ENCODE assay signal across 7 cellular contexts in the genomic region with DNA sequence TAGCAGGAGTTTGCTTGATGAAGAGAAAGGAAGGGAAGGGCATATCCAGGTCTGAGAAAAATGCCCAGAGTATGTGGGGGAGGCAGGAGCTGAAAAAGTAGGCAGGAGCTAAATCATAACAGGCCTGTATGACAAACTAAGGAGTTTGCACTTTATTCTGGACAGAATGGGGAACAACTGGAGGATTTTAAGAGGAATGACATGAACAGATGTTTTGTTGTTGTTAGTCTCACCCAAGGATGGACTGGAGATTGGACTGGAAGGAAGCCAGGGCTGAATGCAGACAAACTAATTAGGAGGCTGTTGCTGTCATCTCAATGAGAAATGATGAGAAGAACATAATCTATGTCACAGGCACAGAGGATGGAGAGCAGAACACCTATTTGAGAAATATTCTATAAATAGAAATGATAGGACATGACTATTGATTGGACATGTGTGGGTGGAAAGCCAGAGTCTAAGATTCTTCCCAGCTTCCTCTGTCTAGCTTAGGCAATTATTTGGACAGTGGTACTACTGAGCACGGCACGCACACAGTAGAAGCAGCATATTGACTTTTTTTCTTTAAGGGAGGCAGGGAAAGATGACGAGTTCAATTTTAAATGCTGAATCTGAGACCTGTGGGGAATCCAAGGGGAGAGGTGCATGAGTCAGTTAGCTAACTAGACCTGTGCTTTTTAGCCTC. TPM values are rescaled to one million over a fixed set of nuclear protein-coding genes. Genes with fewer than 3 reads are reported as not detected.
A peak's percentile ranks its signal among the peaks of the same experiment; 100 is the strongest.
DNase-seq lines count a peak whose midpoint lies in the region; ATAC-seq, FAIRE-seq and TF ChIP-seq lines count a peak whose summit lies in the region.

No MANE protein-coding gene starts in this region.

- peaks cover 2% of the 10 kb centered on the region for H3K4me1 ChIP-seq in mesendoderm (ENCODE audit: control insufficient read depth, low read depth, low read length)
- H3K4me1 ChIP-seq in upper lobe of right lung, result peaks cover 37% of the 10 kb centered on the region

- intact Hi-C loops in upper lobe of right lung (cut with DNase I), result no loop called here

- H3K4me2 ChIP-seq in mesendoderm (ENCODE audit: low read length), result peak overlapping the region; percentile 71

- peak overlapping the region; percentile 99 for H3K27ac Mint-ChIP-seq in central memory CD8-positive, alpha-beta T cell (ENCODE audit: low read depth)

- no peaks in the 10 kb centered on the region for H3K9me3 Mint-ChIP-seq in central memory CD8-positive, alpha-beta T cell

- H3K23ac ChIP-seq in mesendoderm (ENCODE audit: low read length), result no peak overlapping the region

- peak overlapping the region; percentile 88 for H3K9ac ChIP-seq in mesendoderm (ENCODE audit: low read length)

- no peaks in the 10 kb centered on the region for H3K27me3 ChIP-seq in mesendoderm (ENCODE audit: insufficient read depth, low read length, poor library complexity)
- no peaks in the 10 kb centered on the region for H3K27me3 ChIP-seq in upper lobe of right lung

- TF ChIP-seq CTCF in upper lobe of right lung (IDR thresholded peaks at IDR 0.05), result no peak

- no peak overlapping the region for H2BK5ac ChIP-seq in mesendoderm (ENCODE audit: low read length)

- peak overlapping the region; percentile 68 for H3K56ac ChIP-seq in mesendoderm (ENCODE audit: low read length)

- H3K36me3 Mint-ChIP-seq in central memory CD8-positive, alpha-beta T cell (ENCODE audit: insufficient read depth), result peaks cover 15% of the 10 kb centered on the region

- no peaks in the 10 kb centered on the region for H3K9me3 ChIP-seq in upper lobe of right lung

- ATAC-seq in central memory CD8-positive, alpha-beta T cell (replicated peaks; ENCODE audit: extremely low read depth, poor library complexity, severe bottlenecking), result no peak
- no peak for ATAC-seq in upper lobe of right lung

- WGBS in mesendoderm (ENCODE audit: extremely low coverage, insufficient coverage, low lambda C conversion rate), result no CpG with 5 or more reads among the region's 3 CpGs

- TF ChIP-seq POLR2A in H54 (IDR thresholded peaks at IDR 0.05; ENCODE audit: low read depth, low read length), result no peak

- no peak overlapping the region for H2BK120ac ChIP-seq in mesendoderm (ENCODE audit: low read depth, low read length)

- peaks cover 3% of the 10 kb centered on the region for H3K79me1 ChIP-seq in mesendoderm (ENCODE audit: low read length)

- H3K79me2 ChIP-seq in mesendoderm (ENCODE audit: control insufficient read depth, insufficient read depth, low read length), result peaks cover 31% of the 10 kb centered on the region

- FAIRE-seq in H54 (lab: Jason Lieb, UNC), result no peak

- DNase-seq in GM03348 (ENCODE audit: low spot score) (peak; percentile 50), NCI-H1694 treated with DMSO at 0.1 percent for 48 hours (lab: John Stamatoyannopoulos, UW) (peak; percentile 18), mesendoderm (no peak), upper lobe of right lung (no peak), H54 (ENCODE audit: insufficient read length, low spot score) (no peak)
- DNase-seq in central memory CD8-positive, alpha-beta T cell (ENCODE audit: low spot score in 2 of 2), result no peak
- DNase-seq in stimulated activated CD4-positive, alpha-beta T cell treated with anti-CD3 and anti-CD28 coated beads, Interleukin-1b, Interleukin-23, amount 100 ng/mL, for 48 hours, result no peak

- peak overlapping the region; percentile 99 for H3K4me3 Mint-ChIP-seq in central memory CD8-positive, alpha-beta T cell

- H4K5ac ChIP-seq in mesendoderm (ENCODE audit: low read length), result no peak overlapping the region

- no peaks in the 10 kb centered on the region for H3K36me3 ChIP-seq in mesendoderm (ENCODE audit: control insufficient read depth, insufficient read depth, low read length)
- H3K36me3 ChIP-seq in upper lobe of right lung, result no peaks in the 10 kb centered on the region

- H2AK5ac ChIP-seq in mesendoderm (ENCODE audit: low read length), result peak overlapping the region; percentile 37

- H3K4ac ChIP-seq in mesendoderm (ENCODE audit: low read depth, low read length), result peak overlapping the region; percentile 7

- H3K27ac ChIP-seq in mesendoderm (ENCODE audit: low read depth, low read length) (no peak overlapping the region), upper lobe of right lung (peak overlapping the region; percentile 95)

- no peaks in the 10 kb centered on the region for H3K27me3 Mint-ChIP-seq in central memory CD8-positive, alpha-beta T cell

- no peak overlapping the region for H3K18ac ChIP-seq in mesendoderm (ENCODE audit: low read length)

- no peak overlapping the region for H2BK15ac ChIP-seq in mesendoderm (replicated peaks; ENCODE audit: low read depth)

- H3K4me1 Mint-ChIP-seq in central memory CD8-positive, alpha-beta T cell, result peaks cover 49% of the 10 kb centered on the region

- H3K4me3 ChIP-seq in mesendoderm (ENCODE audit: low read length) (peak overlapping the region; percentile 67), upper lobe of right lung (peak overlapping the region; percentile 74)

- H4K8ac ChIP-seq in mesendoderm (ENCODE audit: low read depth, low read length), result no peak overlapping the region

RNA-seq across cellular contexts. Expression of a gene that starts 1.1 kb away (rescaled TPM):
- polyA plus RNA-seq in mesendoderm (2013, experiment 1 of 2), result 72.2 TPM
- 73.5 TPM for polyA plus RNA-seq in mesendoderm (2013, experiment 2 of 2)
- total RNA-seq in upper lobe of right lung, result 64.2 TPM

RNA-seq across cellular contexts. Expression of a gene that starts 50.0 kb away (rescaled TPM):
- 150 TPM for polyA plus RNA-seq in mesendoderm (2013, experiment 1 of 2)
- polyA plus RNA-seq in mesendoderm (2013, experiment 2 of 2), result 151 TPM
- total RNA-seq in upper lobe of right lung, result 102 TPM

Comparison
In these comparisons a context has a peak if more than half of its experiments do, and no peak if none do; other contexts are left out.
1. DNase-seq: peak in GM03348 (single experiment) and NCI-H1694 treated with DMSO at 0.1 percent for 48 hours (single experiment); none in central memory CD8-positive, alpha-beta T cell (0 of 2), mesendoderm (single experiment), upper lobe of right lung (single experiment), H54 (single experiment) and stimulated activated CD4-positive, alpha-beta T cell treated with anti-CD3 and anti-CD28 coated beads, Interleukin-1b, Interleukin-23, amount 100 ng/mL, for 48 hours (single experiment).